Comparison of ENCODE assay signal across 8 cellular contexts in the genomic region with DNA sequence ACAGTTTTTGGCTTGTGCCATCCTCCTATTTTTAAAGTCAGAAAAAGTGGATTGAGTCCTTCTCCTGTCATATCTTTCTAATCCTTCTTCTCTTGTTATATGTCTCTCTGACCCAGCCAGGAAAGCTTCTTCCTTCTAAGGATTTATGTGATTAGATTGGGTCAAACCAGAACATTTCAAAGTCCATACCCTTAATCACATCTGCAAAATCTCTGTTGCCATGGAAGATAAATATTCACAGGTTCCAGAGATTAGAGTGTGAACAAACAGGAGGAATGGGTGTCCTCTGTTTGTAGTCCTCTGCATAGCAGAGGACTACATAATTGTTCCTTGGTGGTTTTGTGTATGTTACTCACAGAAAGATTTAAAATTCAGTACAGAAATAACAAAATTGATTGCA.
"Had no signal": no experiment of that assay in that cellular context is flagged by ENCODE, and none has a peak within 500 bp of the region (broad histone marks: within the 10 kb centered on the region; RNA-seq: fewer than 3 reads in every experiment).

No MANE protein-coding gene starts in this region.

- H3K36me3 ChIP-seq: HAP-1 had no signal

- DNase-seq: GM23248, GOT3, H7, HFFc6, IMR-90 had no signal

- H3K9me3 ChIP-seq: HAP-1 had no signal

- H3K27ac ChIP-seq: GM23248, HL-60 had no signal

- H3K27ac Mint-ChIP-seq: HFFc6 had no signal

- H3K4me3 ChIP-seq: GM23248, HAP-1, K562 had no signal

- H3K9ac ChIP-seq: GM23248 had no signal

- H3K4me3 Mint-ChIP-seq: HFFc6 had no signal
